Comparison of ENCODE assay signal across 8 cellular contexts in the genomic region with DNA sequence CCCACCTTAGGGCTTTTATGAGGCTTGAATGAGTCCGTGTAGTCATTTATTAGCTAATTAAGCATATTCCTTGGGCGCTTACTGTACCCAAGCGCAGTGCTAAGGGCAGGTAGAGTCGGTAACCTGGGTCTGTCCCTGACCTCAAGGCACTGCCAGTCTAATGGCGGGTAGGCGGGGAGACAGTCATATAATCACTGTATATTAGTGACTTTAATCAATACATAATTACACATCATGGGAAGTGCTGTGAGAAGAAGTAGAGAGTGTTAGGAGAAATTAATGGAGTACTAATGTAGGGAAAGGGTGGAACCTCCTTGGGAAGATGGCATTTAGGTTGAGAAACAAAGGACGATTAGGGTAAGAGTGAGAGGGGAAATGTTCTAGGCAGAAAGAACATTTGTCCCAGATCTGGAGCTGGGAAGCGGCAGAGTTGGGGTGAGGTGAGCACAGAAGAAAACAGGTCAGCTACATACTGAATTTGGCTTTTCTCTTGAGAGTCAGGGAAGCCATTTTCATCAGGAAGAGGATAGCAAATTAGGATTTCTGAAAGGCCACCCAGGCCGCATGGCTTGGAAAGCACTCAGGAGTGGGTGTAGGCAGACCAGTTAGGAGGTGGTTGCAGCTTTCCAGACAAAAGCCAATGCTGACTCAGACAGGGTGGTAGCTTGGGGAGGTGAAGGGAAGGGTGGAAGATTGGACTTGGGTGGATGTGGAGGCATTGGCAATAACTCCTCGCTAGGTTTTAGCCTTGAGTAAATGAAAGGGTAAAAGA. TPM values are rescaled to one million over a fixed set of nuclear protein-coding genes. Genes with fewer than 3 reads are reported as not detected.
DNase-seq lines count a peak whose midpoint lies in the region; ATAC-seq and TF ChIP-seq lines count a peak whose summit lies in the region.

No MANE protein-coding gene starts in this region.

- H3K4me2 ChIP-seq in mammary epithelial cell (ENCODE audit: insufficient read depth, low read depth, low read length) = peak overlapping the region; percentile 74

- H3K9ac ChIP-seq in HUES48 (ENCODE audit: low read depth, low read length) (peak overlapping the region; percentile 94), mammary epithelial cell (ENCODE audit: insufficient read depth, low read length) (peak overlapping the region; percentile 94), muscle layer of colon (ENCODE audit: low read length) (peak overlapping the region; percentile 84)

- TSS peak; percentile 12 for BruUV-seq in mammary epithelial cell (replicated peaks; lab: Mats Ljungman, UMichigan)

- in situ Hi-C loops in mammary epithelial cell (cut with MboI; ENCODE audit: low sequenced_read_pairs in 2 of 2) = loop anchor here in 1 of 2 donors (5.0 kb wide), 2 partner anchors 121 to 261 kb away; no protein-coding TSS in a partner anchor

- DNase-seq in AG10803 (ENCODE audit: low read depth) (no peak), mammary epithelial cell (peak; percentile 28), NCI-H446 treated with DMSO at 0.1 percent for 48 hours (lab: John Stamatoyannopoulos, UW) (no peak)
- DNase-seq in stimulated activated CD4-positive, alpha-beta T cell treated with anti-CD3 and anti-CD28 coated beads, Interleukin-1b, Interleukin-23, amount 100 ng/mL, for 48 hours = no peak
- no peak for DNase-seq in stimulated activated CD4-positive, alpha-beta T cell treated with anti-CD3 and anti-CD28 coated beads, Interleukin-4, amount 100 ng/mL, for 4 hours

- ATAC-seq in GM18867 (IDR thresholded peaks at IDR 0.05; ENCODE audit: unreplicated experiment) = no peak

- peak overlapping the region; percentile 96 for H3K4me3 ChIP-seq in AG10803 (ENCODE audit: low read length)
- peak overlapping the region; percentile 89 for H3K4me3 ChIP-seq in HUES48 (ENCODE audit: low read depth, low read length)
- peak overlapping the region; percentile 80 to 97 (median 95) for H3K4me3 ChIP-seq in mammary epithelial cell (replicated peaks in 1 of 3; ENCODE audit: insufficient read depth in 1 of 3, low read depth in 2 of 3, low read length in 3 of 3)
- H3K4me3 ChIP-seq in muscle layer of colon (ENCODE audit: low read depth in 1 of 2, low read length in 2 of 2) = peak overlapping the region; percentile 86 to 97

- H3K27me3 ChIP-seq in HUES48 (ENCODE audit: control insufficient read depth, insufficient read depth, low read length) (no peaks in the 10 kb centered on the region), mammary epithelial cell (ENCODE audit: insufficient read depth, low read length) (no peaks in the 10 kb centered on the region), muscle layer of colon (ENCODE audit: control insufficient read depth in 1 of 2, insufficient read depth in 2 of 2, low read length in 2 of 2) (no peaks in the 10 kb centered on the region)

- H3K4me1 ChIP-seq in HUES48 (ENCODE audit: control insufficient read depth, insufficient read depth, low read length) = peaks cover 32% of the 10 kb centered on the region
- H3K4me1 ChIP-seq in mammary epithelial cell (ENCODE audit: insufficient read depth, low read length) = peaks cover 30% of the 10 kb centered on the region
- H3K4me1 ChIP-seq in muscle layer of colon (ENCODE audit: insufficient read depth, low read length) = peaks cover 28% of the 10 kb centered on the region

- no peak for TF ChIP-seq CTCF in AG10803 (conservative IDR thresholded peaks at IDR 0.05; ENCODE audit: low read length)
- no peak for TF ChIP-seq CTCF in mammary epithelial cell (conservative IDR thresholded peaks at IDR 0.05 in 1 of 2, IDR thresholded peaks at IDR 0.05 in 1 of 2; ENCODE audit: extremely low read depth in 1 of 2, insufficient read depth in 1 of 2, low read depth in 1 of 2, low read length in 2 of 2)

- peak overlapping the region; percentile 93 for H2AFZ ChIP-seq in mammary epithelial cell (ENCODE audit: low read depth, low read length)

- 32% methylated on average over 10 of the region's 10 CpGs for WGBS in mammary epithelial cell (ENCODE audit: low coverage, missing lambda C conversion rate)

- H3K36me3 ChIP-seq in HUES48 (ENCODE audit: control insufficient read depth, insufficient read depth, low read length) (0 out of 2 replicates have a peak, but pooled peaks cover 6% of the 10 kb centered on the region), mammary epithelial cell (ENCODE audit: insufficient read depth, low read length) (no peaks in the 10 kb centered on the region), muscle layer of colon (ENCODE audit: insufficient read depth, low read length) (no peaks in the 10 kb centered on the region)

- dilution Hi-C loops in mammary epithelial cell (cut with HindIII; ENCODE audit: low sequenced_read_pairs) = no loop called here

- H3K27ac ChIP-seq in HUES48 (ENCODE audit: low read depth, low read length) (peak overlapping the region; percentile 98), mammary epithelial cell (ENCODE audit: insufficient read depth, low read depth, low read length) (peak overlapping the region; percentile 97), muscle layer of colon (ENCODE audit: low read depth, low read length) (peak overlapping the region; percentile 98)

- H4K20me1 ChIP-seq in mammary epithelial cell (ENCODE audit: insufficient read depth, low read length) = no peaks in the 10 kb centered on the region

- H3K79me2 ChIP-seq in mammary epithelial cell (ENCODE audit: insufficient read depth, low read length) = peaks cover 49% of the 10 kb centered on the region

- intact Hi-C loops in mammary epithelial cell (cut with micrococcal nuclease) = loop anchor here (5.0 kb wide), 2 partner anchors 121 to 146 kb away; no protein-coding TSS in a partner anchor

- H3K9me3 ChIP-seq in HUES48 (ENCODE audit: control insufficient read depth, insufficient read depth, low read length) (no peaks in the 10 kb centered on the region), mammary epithelial cell (replicated peaks; ENCODE audit: insufficient read depth, low read length) (no peaks in the 10 kb centered on the region), muscle layer of colon (ENCODE audit: low read length) (no peaks in the 10 kb centered on the region)

- CTCF ChIA-PET in mammary epithelial cell (lab: Charles Lee; ENCODE audit: low non-redundant PET) = interaction anchor here (1.0 kb wide), 1 partner anchor 246 kb away, joined by 7 read pairs; no protein-coding TSS in a partner anchor

RNA-seq across cellular contexts. Expression of a gene that starts 1.0 kb away (rescaled TPM):
- total RNA-seq in mammary epithelial cell = 100 to 1,000 TPM; 106 to 196 TPM
- 173 TPM for polyA plus RNA-seq in mammary epithelial cell
- 213 TPM for polyA minus RNA-seq in mammary epithelial cell

RNA-seq across cellular contexts. Expression of a gene that starts 7.6 kb away (rescaled TPM):
- 1 to 10 TPM; 1.0 to 3.3 TPM for total RNA-seq in mammary epithelial cell
- polyA plus RNA-seq in mammary epithelial cell = 0.86 TPM
- not detected for polyA minus RNA-seq in mammary epithelial cell
